Comparison of ENCODE assay signal across 8 cellular contexts in the genomic region with DNA sequence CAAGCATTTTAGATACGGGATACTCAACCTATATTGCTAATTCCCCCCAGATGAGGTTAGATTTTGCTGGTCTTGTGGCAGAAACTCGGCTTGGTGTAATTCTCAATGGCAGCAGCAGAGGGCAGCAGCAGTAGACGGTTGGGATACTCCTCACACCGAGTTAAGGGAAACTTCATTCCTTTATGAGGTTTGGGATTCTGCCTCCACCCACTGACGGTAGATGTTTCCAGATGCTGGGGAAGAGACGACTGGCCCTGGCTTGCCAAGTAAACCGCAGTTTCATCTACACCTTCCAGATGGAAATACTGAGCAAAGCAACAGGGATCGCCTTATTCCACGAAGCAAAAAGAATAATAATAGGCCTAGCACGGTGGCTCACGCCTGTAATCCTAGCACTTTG. TPM values are rescaled to one million over a fixed set of nuclear protein-coding genes. Genes with fewer than 3 reads are reported as not detected.
DNase-seq lines count a peak whose midpoint lies in the region; ATAC-seq and TF ChIP-seq lines count a peak whose summit lies in the region.

No MANE protein-coding gene starts in this region.

- DNase-seq in D341Med (ENCODE audit: low spot score) (peak; percentile 80), epithelial cell of prostate (ENCODE audit: low read depth, low spot score) (peak; percentile 69), myocyte (ENCODE audit: low read depth) (peak; percentile 82)
- peak; percentile 93 for DNase-seq in activated CD8-positive, alpha-beta memory T cell treated with anti-CD3 and anti-CD28 coated beads, Interleukin-2, amount 50 U/mL, for 48 hours
- DNase-seq in stimulated activated CD8-positive, alpha-beta memory T cell treated with anti-CD3 and anti-CD28 coated beads, Interleukin-7, amount 100 ng/mL, for 1 hour (ENCODE audit: low read depth in 2 of 2) = peak; percentile 40 to 77

- H3K4me1 ChIP-seq in OCI-LY1 (ENCODE audit: insufficient read depth, low read length, severe bottlenecking) = peaks cover 5% of the 10 kb centered on the region

- H3K9me3 ChIP-seq in OCI-LY1 (ENCODE audit: low read length) = no peaks in the 10 kb centered on the region; the same call in 1 of the 2 replicates

- no peak for ATAC-seq in HG03095 (IDR thresholded peaks at IDR 0.05; ENCODE audit: unreplicated experiment)

- H3K4me2 ChIP-seq in OCI-LY1 (ENCODE audit: low read length) = no peak overlapping the region; the same call in 1 of the 2 replicates

- no peak for TF ChIP-seq EP300 in Ishikawa (IDR thresholded peaks at IDR 0.05; ENCODE audit: borderline replicate concordance)

- peak; percentile 98 for TF ChIP-seq RAD21 in Ishikawa (IDR thresholded peaks at IDR 0.05; ENCODE audit: low read depth)

- no peaks in the 10 kb centered on the region for H3K9me2 ChIP-seq in OCI-LY1 (ENCODE audit: low read depth, low read length)

- no peaks in the 10 kb centered on the region for H4K20me1 ChIP-seq in OCI-LY1 (ENCODE audit: insufficient read depth, low read length)

- no peaks in the 10 kb centered on the region; the same call in 1 of the 2 replicates for H3K36me3 ChIP-seq in OCI-LY1 (ENCODE audit: insufficient read depth, low read length)

- no peaks in the 10 kb centered on the region for H3K27me3 ChIP-seq in OCI-LY1 (ENCODE audit: insufficient read depth, low read length)

- H3K9ac ChIP-seq in OCI-LY1 (ENCODE audit: low read length) = no peak overlapping the region

- H3K27ac ChIP-seq in OCI-LY1 (ENCODE audit: low read depth, low read length, poor library complexity, severe bottlenecking) (no peak overlapping the region), epithelial cell of prostate (no peak overlapping the region)

- no peaks in the 10 kb centered on the region for H3K79me2 ChIP-seq in OCI-LY1 (ENCODE audit: insufficient read depth, low read length)

- TF ChIP-seq CTCF in OCI-LY1 (IDR thresholded peaks at IDR 0.05; ENCODE audit: low read length) = peak; percentile 95

- H3K4me3 ChIP-seq in OCI-LY1 (ENCODE audit: low read depth, low read length, poor library complexity, severe bottlenecking) = no peak overlapping the region

- no peaks in the 10 kb centered on the region for H3F3A ChIP-seq in OCI-LY1 (ENCODE audit: insufficient read depth, low read length)

- H2AFZ ChIP-seq in OCI-LY1 (ENCODE audit: low read length) = no peak overlapping the region

TF ChIP-seq in Ishikawa, 13 proteins besides CTCF, POLR2A, EP300 and RAD21:
- TF ChIP-seq, protein P1, sequence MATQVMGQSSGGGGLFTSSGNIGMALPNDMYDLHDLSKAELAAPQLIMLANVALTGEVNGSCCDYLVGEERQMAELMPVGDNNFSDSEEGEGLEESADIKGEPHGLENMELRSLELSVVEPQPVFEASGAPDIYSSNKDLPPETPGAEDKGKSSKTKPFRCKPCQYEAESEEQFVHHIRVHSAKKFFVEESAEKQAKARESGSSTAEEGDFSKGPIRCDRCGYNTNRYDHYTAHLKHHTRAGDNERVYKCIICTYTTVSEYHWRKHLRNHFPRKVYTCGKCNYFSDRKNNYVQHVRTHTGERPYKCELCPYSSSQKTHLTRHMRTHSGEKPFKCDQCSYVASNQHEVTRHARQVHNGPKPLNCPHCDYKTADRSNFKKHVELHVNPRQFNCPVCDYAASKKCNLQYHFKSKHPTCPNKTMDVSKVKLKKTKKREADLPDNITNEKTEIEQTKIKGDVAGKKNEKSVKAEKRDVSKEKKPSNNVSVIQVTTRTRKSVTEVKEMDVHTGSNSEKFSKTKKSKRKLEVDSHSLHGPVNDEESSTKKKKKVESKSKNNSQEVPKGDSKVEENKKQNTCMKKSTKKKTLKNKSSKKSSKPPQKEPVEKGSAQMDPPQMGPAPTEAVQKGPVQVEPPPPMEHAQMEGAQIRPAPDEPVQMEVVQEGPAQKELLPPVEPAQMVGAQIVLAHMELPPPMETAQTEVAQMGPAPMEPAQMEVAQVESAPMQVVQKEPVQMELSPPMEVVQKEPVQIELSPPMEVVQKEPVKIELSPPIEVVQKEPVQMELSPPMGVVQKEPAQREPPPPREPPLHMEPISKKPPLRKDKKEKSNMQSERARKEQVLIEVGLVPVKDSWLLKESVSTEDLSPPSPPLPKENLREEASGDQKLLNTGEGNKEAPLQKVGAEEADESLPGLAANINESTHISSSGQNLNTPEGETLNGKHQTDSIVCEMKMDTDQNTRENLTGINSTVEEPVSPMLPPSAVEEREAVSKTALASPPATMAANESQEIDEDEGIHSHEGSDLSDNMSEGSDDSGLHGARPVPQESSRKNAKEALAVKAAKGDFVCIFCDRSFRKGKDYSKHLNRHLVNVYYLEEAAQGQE (IDR thresholded peaks at IDR 0.05; ENCODE audit: low read depth) = no peak
- TF ChIP-seq YY1 (IDR thresholded peaks at IDR 0.05; ENCODE audit: low read depth) (no peak), TEAD4 (IDR thresholded peaks at IDR 0.05) (no peak), TCF12 (IDR thresholded peaks at IDR 0.05; ENCODE audit: low read depth) (no peak), FOXM1 (IDR thresholded peaks at IDR 0.05; ENCODE audit: borderline replicate concordance, low read depth) (no peak), ZBTB7A (IDR thresholded peaks at IDR 0.05; ENCODE audit: low read depth) (no peak), CREB1 (IDR thresholded peaks at IDR 0.05; ENCODE audit: low read depth) (no peak), EGR1 (IDR thresholded peaks at IDR 0.05) (no peak), NFIC (IDR thresholded peaks at IDR 0.05) (no peak), CEBPB (IDR thresholded peaks at IDR 0.05) (no peak)
- TF ChIP-seq, protein P2, sequence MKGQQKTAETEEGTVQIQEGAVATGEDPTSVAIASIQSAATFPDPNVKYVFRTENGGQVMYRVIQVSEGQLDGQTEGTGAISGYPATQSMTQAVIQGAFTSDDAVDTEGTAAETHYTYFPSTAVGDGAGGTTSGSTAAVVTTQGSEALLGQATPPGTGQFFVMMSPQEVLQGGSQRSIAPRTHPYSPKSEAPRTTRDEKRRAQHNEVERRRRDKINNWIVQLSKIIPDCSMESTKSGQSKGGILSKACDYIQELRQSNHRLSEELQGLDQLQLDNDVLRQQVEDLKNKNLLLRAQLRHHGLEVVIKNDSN (IDR thresholded peaks at IDR 0.05) = no peak
- TF ChIP-seq, protein P3, sequence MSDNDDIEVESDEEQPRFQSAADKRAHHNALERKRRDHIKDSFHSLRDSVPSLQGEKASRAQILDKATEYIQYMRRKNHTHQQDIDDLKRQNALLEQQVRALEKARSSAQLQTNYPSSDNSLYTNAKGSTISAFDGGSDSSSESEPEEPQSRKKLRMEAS (IDR thresholded peaks at IDR 0.05) = no peak
TF ChIP-seq in Ishikawa: peak in this region for 0.

RNA-seq across cellular contexts. Expression of a gene that starts 8.2 kb away (rescaled TPM):
- total RNA-seq in myocyte = 14.7 and 15.2 TPM in 2 replicates
- 36.1 TPM for polyA plus RNA-seq in myocyte (2012)
